ENCODE assay signal across 8 cellular contexts in the genomic region with DNA sequence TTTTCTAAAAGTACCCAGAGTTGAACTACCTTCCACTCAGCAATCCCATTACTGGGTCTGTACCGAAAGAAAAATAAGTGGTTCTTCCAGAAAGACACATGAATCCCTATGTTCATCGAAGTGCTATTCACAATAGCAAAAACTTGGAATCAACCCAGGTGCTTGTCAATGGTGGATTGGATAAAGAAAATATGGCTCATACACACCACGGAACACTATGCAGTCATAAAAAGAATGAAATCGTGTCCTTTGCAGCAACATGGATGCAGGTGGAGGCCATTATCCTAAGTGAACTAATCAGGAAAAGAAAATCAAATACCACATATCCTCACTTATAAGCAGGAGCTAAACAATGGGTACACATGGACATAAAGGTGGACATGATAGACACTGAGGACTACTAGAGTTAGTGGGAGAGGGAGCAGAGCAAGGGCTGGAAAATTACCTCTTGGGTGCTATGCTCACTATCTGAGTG. TPM values are rescaled to one million over a fixed set of nuclear protein-coding genes. Genes with fewer than 3 reads are reported as not detected.
A peak's percentile ranks its signal among the peaks of the same experiment; 100 is the strongest.
DNase-seq lines count a peak whose midpoint lies in the region; TF ChIP-seq lines count a peak whose summit lies in the region.

No MANE protein-coding gene starts in this region.

- no peak overlapping the region for H3K18ac ChIP-seq in neuronal stem cell (ENCODE audit: low read length)

- no TSS peak for BruUV-seq in Calu3 (replicated peaks; lab: Mats Ljungman, UMichigan)

- TF ChIP-seq CTCF in Calu3 (IDR thresholded peaks at IDR 0.05; ENCODE audit: unreplicated experiment) (no peak), dorsolateral prefrontal cortex (IDR thresholded peaks at IDR 0.05 in 54 of 56, conservative IDR thresholded peaks at IDR 0.05 in 2 of 56; ENCODE audit: low read depth in 1 of 56, partially characterized antibody in 56 of 56) (no peak)

- H3K4me3 ChIP-seq in dorsolateral prefrontal cortex (peak overlapping the region; percentile 33 to 82 (median 68)), neuronal stem cell (ENCODE audit: low read length in 2 of 2) (peak overlapping the region in 1 of 2 donors; percentile 49)

- no peaks in the 10 kb centered on the region for H3K27me3 ChIP-seq in dorsolateral prefrontal cortex
- peaks cover 0 to 15% (median 5%) of the 10 kb centered on the region in 3 experiments for H3K27me3 ChIP-seq in neuronal stem cell (ENCODE audit: control insufficient read depth in 3 of 3, insufficient read depth in 3 of 3, low read depth in 1 of 3, low read length in 3 of 3)

- H3K9me3 ChIP-seq in neuronal stem cell (replicated peaks in 1 of 2; ENCODE audit: control insufficient read depth in 2 of 2, insufficient read depth in 1 of 2, low read depth in 1 of 2, low read length in 2 of 2), result peaks cover 0 to 4% of the 10 kb centered on the region in 2 donors

- DNase-seq in Calu3, result no peak
- DNase-seq in NCI-H1105 treated with DMSO at 0.1 percent for 48 hours (lab: John Stamatoyannopoulos, UW), result peak; percentile 38
- no peak for DNase-seq in dorsolateral prefrontal cortex
- DNase-seq in neuronal stem cell (ENCODE audit: low spot score), result no peak
- no peak for DNase-seq in activated gamma-delta T cell treated with Interleukin-2 at 50 U/mL for 16 hours
- DNase-seq in AG08396 (ENCODE audit: low spot score), result no peak
- DNase-seq in HCEC 1CT, result no peak
- DNase-seq in stimulated activated CD4-positive, alpha-beta T cell treated with anti-CD3 and anti-CD28 coated beads, Interleukin-1b, Interleukin-23, amount 100 ng/mL, for 48 hours, result no peak

- H3K36me3 Mint-ChIP-seq in Calu3 (ENCODE audit: insufficient read depth, unreplicated experiment), result peaks cover 41% of the 10 kb centered on the region

- CTCF ChIA-PET in Calu3 (lab: Charles Lee), result interaction anchor here (1.3 kb wide), 1 partner anchor 67 kb away, joined by 5 read pairs; no protein-coding TSS in a partner anchor

- no peaks in the 10 kb centered on the region for H3K9me3 Mint-ChIP-seq in Calu3 (ENCODE audit: low read depth, unreplicated experiment)

- H2AK5ac ChIP-seq in neuronal stem cell (ENCODE audit: low read depth, low read length), result no peak overlapping the region

- no peak overlapping the region for H2BK12ac ChIP-seq in neuronal stem cell (ENCODE audit: low read length)

- H2AFZ ChIP-seq in neuronal stem cell (ENCODE audit: low read length), result peak overlapping the region; percentile 98

- no peaks in the 10 kb centered on the region for H3K79me1 ChIP-seq in neuronal stem cell (ENCODE audit: low read depth, low read length)

- no peak overlapping the region for H2BK120ac ChIP-seq in neuronal stem cell (ENCODE audit: low read depth, low read length)

- no peak overlapping the region for H2BK15ac ChIP-seq in neuronal stem cell (ENCODE audit: low read length)

- peak overlapping the region; percentile 10 to 96 (median 85) for H3K27ac ChIP-seq in dorsolateral prefrontal cortex
- no peak overlapping the region for H3K27ac ChIP-seq in neuronal stem cell (replicated peaks; ENCODE audit: low read length)

- H3K23ac ChIP-seq in neuronal stem cell (ENCODE audit: low read depth, low read length, poor library complexity), result no peak overlapping the region

- H4K91ac ChIP-seq in neuronal stem cell (ENCODE audit: low read depth, low read length, poor library complexity), result no peak overlapping the region

- intact Hi-C loops in Calu3 (cut with micrococcal nuclease; ENCODE audit: unreplicated experiment) (loop anchor here (1.0 to 10.0 kb wide), 3 partner anchors 258 to 478 kb away; a partner anchor contains a TSS), dorsolateral prefrontal cortex (cut with DNase I) (loop anchor here (1.0 to 5.0 kb wide), 3 partner anchors 32 to 87 kb away; a partner anchor contains a TSS)

- no peak overlapping the region for H3K14ac ChIP-seq in neuronal stem cell (ENCODE audit: low read length)

- H3K36me3 ChIP-seq in neuronal stem cell (replicated peaks in 1 of 2; ENCODE audit: control insufficient read depth in 2 of 2, insufficient read depth in 2 of 2, low read length in 2 of 2), result no peaks in the 10 kb centered on the region

- no peak overlapping the region for H3K9ac ChIP-seq in neuronal stem cell (ENCODE audit: low read depth, low read length, poor library complexity)

- no CpG with 5 or more reads among the region's 4 CpGs for WGBS in neuronal stem cell (ENCODE audit: extremely low coverage in 2 of 2, insufficient read length in 2 of 2, insufficient replicate concordance in 1 of 2), 2 donors

- H3K27me3 Mint-ChIP-seq in Calu3 (ENCODE audit: unreplicated experiment), result no peaks in the 10 kb centered on the region

- H3K4me1 ChIP-seq in neuronal stem cell (ENCODE audit: control insufficient read depth in 2 of 2, insufficient read depth in 1 of 2, low read depth in 1 of 2, low read length in 2 of 2), result peaks cover 0 to 4% of the 10 kb centered on the region in 2 donors

- H3K4me2 ChIP-seq in neuronal stem cell (ENCODE audit: insufficient read depth, low read length, poor library complexity, severe bottlenecking), result no peak overlapping the region

- H2BK5ac ChIP-seq in neuronal stem cell (ENCODE audit: low read length), result no peak overlapping the region

- H3K27ac Mint-ChIP-seq in Calu3 (ENCODE audit: unreplicated experiment), result peak overlapping the region; percentile 98

- H3K4me1 Mint-ChIP-seq in Calu3 (ENCODE audit: low read depth, unreplicated experiment), result peaks cover 46% of the 10 kb centered on the region

- H3K4me3 Mint-ChIP-seq in Calu3 (ENCODE audit: low read depth, unreplicated experiment), result peak overlapping the region; percentile 85

- H4K8ac ChIP-seq in neuronal stem cell (ENCODE audit: low read depth, low read length), result no peak overlapping the region

- H3K4ac ChIP-seq in neuronal stem cell (ENCODE audit: low read length), result no peak overlapping the region

RNA-seq across cellular contexts. Expression of a gene that starts 32.9 kb away (rescaled TPM):
- 76.5 and 89.3 TPM in 2 replicates for total RNA-seq in Calu3 (2022)
- 100 to 1,000 TPM in 18 of 120 experiments, 10 to 100 TPM in 102; 41.3 to 211 (median 70.6) TPM for total RNA-seq in dorsolateral prefrontal cortex
- 6.3 TPM for polyA plus RNA-seq in neuronal stem cell (2013, experiment 1 of 2)
- 6.3 TPM for polyA plus RNA-seq in neuronal stem cell (2013, experiment 2 of 2)
